ENCODE assay signal across 8 cellular contexts in genomic region chr14:63938198-63939005, GRCh38.
DNase-seq lines count a peak whose midpoint lies in the region; ATAC-seq and TF ChIP-seq lines count a peak whose summit lies in the region.

No MANE protein-coding gene starts in this region.

- no peak overlapping the region for H2AK5ac ChIP-seq in mesendoderm (ENCODE audit: low read length)

- WGBS in tibial nerve, 2 donors: 85 to 90% methylated on average over 9 of the region's 9 CpGs
- WGBS in mesendoderm (ENCODE audit: extremely low coverage, insufficient coverage, low lambda C conversion rate): no CpG with 5 or more reads among the region's 9 CpGs

- no peak overlapping the region for H3K4me3 ChIP-seq in BLaER1 treated with 17β-estradiol and CSF1 and Interleukin-3, amounts not matched to agents 10 nM and 100 nM
- no peak overlapping the region for H3K4me3 ChIP-seq in tibial nerve
- H3K4me3 ChIP-seq in mesendoderm (ENCODE audit: low read length): no peak overlapping the region

- no peak overlapping the region for H3K23ac ChIP-seq in mesendoderm (ENCODE audit: low read length)

- no peak overlapping the region for H3K56ac ChIP-seq in mesendoderm (ENCODE audit: low read length)

- H3K27ac ChIP-seq in BLaER1 treated with 17β-estradiol and CSF1 and Interleukin-3, amounts not matched to agents 10 nM and 100 nM: peak overlapping the region in 7 of 11 experiments; percentile 3 to 58 (median 43); a peak in 10 of 22 replicates
- H3K27ac ChIP-seq in tibial nerve (no peak overlapping the region), mesendoderm (ENCODE audit: low read depth, low read length) (no peak overlapping the region)

- H3K4me2 ChIP-seq in BLaER1 treated with 17β-estradiol and CSF1 and Interleukin-3, amounts not matched to agents 10 nM and 100 nM: peak overlapping the region; percentile 33 to 82 (median 68)
- no peak overlapping the region for H3K4me2 ChIP-seq in mesendoderm (ENCODE audit: low read length)

- TF ChIP-seq POLR2A in tibial nerve (IDR thresholded peaks at IDR 0.05): no peak

- no peak overlapping the region for H2BK5ac ChIP-seq in mesendoderm (ENCODE audit: low read length)

- TF ChIP-seq CTCF in tibial nerve (IDR thresholded peaks at IDR 0.05): no peak

- H4K5ac ChIP-seq in mesendoderm (ENCODE audit: low read length): no peak overlapping the region

- peaks cover 16 to 25% (median 19%) of the 10 kb centered on the region in 10 experiments for H3K4me1 ChIP-seq in BLaER1 treated with 17β-estradiol and CSF1 and Interleukin-3, amounts not matched to agents 10 nM and 100 nM
- H3K4me1 ChIP-seq in tibial nerve: peaks cover 0 to 18% (median 2%) of the 10 kb centered on the region in 4 donors
- no peaks in the 10 kb centered on the region for H3K4me1 ChIP-seq in mesendoderm (ENCODE audit: control insufficient read depth, low read depth, low read length)

- no peaks in the 10 kb centered on the region for H4K20me1 ChIP-seq in BLaER1 treated with 17β-estradiol and CSF1 and Interleukin-3, amounts not matched to agents 10 nM and 100 nM

- DNase-seq in central memory CD4-positive, alpha-beta T cell: peak; percentile 13
- DNase-seq in tibial nerve (ENCODE audit: low spot score in 2 of 2) (no peak), mesendoderm (no peak), nucleus accumbens (lab: John Stamatoyannopoulos, UW) (no peak)

- no peak overlapping the region for H2BK15ac ChIP-seq in mesendoderm (replicated peaks; ENCODE audit: low read depth)

- no peak overlapping the region for H3K18ac ChIP-seq in mesendoderm (ENCODE audit: low read length)

- H3K79me1 ChIP-seq in mesendoderm (ENCODE audit: low read length): no peaks in the 10 kb centered on the region

- no peak overlapping the region for H2BK120ac ChIP-seq in mesendoderm (ENCODE audit: low read depth, low read length)

- H3K79me2 ChIP-seq in mesendoderm (ENCODE audit: control insufficient read depth, insufficient read depth, low read length): no peaks in the 10 kb centered on the region

- 0 out of 22 replicates have a peak overlapping the region, but pooled peaks of 2 of the 11 experiments have one; percentile 3 to 34 for H3K9ac ChIP-seq in BLaER1 treated with 17β-estradiol and CSF1 and Interleukin-3, amounts not matched to agents 10 nM and 100 nM
- no peak overlapping the region for H3K9ac ChIP-seq in mesendoderm (ENCODE audit: low read length)

- H3K27me3 ChIP-seq in BLaER1 treated with 17β-estradiol and CSF1 and Interleukin-3, amounts not matched to agents 10 nM and 100 nM: no peaks in the 10 kb centered on the region
- H3K27me3 ChIP-seq in tibial nerve (no peaks in the 10 kb centered on the region), mesendoderm (ENCODE audit: insufficient read depth, low read length, poor library complexity) (no peaks in the 10 kb centered on the region)

- ATAC-seq in GM18868 (IDR thresholded peaks at IDR 0.05; ENCODE audit: unreplicated experiment) (peak; percentile 64), HG03066 (IDR thresholded peaks at IDR 0.05; ENCODE audit: low read depth, unreplicated experiment) (peak; percentile 80), HG03025 (IDR thresholded peaks at IDR 0.05; ENCODE audit: low FRiP score, unreplicated experiment) (no peak)

- TF ChIP-seq EP300 in tibial nerve (IDR thresholded peaks at IDR 0.05): no peak

- peaks cover 0 to 26% (median 11%) of the 10 kb centered on the region in 11 experiments; a peak in 17 of 22 replicates for H3K36me3 ChIP-seq in BLaER1 treated with 17β-estradiol and CSF1 and Interleukin-3, amounts not matched to agents 10 nM and 100 nM
- H3K36me3 ChIP-seq in tibial nerve (peaks cover 0 to 19% (median 0%) of the 10 kb centered on the region in 3 donors), mesendoderm (ENCODE audit: control insufficient read depth, insufficient read depth, low read length) (no peaks in the 10 kb centered on the region)

- no peak overlapping the region for H3K4ac ChIP-seq in mesendoderm (ENCODE audit: low read depth, low read length)

- no peak overlapping the region for H4K8ac ChIP-seq in mesendoderm (ENCODE audit: low read depth, low read length)

- H3K9me3 ChIP-seq in BLaER1 treated with 17β-estradiol and CSF1 and Interleukin-3, amounts not matched to agents 10 nM and 100 nM (replicated peaks in 1 of 11): no peaks in the 10 kb centered on the region
- H3K9me3 ChIP-seq in tibial nerve: no peaks in the 10 kb centered on the region

Comparison
In these comparisons a context has a peak if more than half of its experiments do, and no peak if none do; other contexts are left out.
1. H3K27ac ChIP-seq: peak in BLaER1 treated with 17β-estradiol and CSF1 and Interleukin-3, amounts not matched to agents 10 nM and 100 nM (7 of 11); none in tibial nerve (0 of 4) and mesendoderm (single experiment).